In the genomic region with DNA sequence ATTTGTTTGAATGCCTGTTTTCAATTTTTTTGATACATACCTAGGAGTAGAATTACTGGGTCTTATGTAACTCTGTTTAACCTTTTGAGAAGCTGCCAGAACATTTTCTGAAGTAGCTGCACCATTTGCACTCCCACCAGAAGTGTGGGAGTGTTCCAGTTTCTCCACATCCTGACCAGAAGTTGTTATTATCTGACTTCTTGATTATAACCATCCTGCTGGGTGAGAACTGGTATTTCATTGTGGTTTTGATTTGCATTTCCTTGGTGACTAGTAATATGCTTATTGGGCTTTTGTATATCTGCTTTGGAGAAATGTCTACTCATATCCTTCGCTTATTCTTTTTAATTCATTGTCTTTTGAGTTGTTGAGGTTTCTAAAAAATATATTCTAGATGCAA, we compare ENCODE assay signal across 1 cellular context.
TF ChIP-seq lines count a peak whose summit lies in the region.

No MANE protein-coding gene starts in this region.

TF ChIP-seq in K562, 482 proteins besides CTCF, POLR2A, EP300 and RAD21 (continued from another document):
- TF ChIP-seq, protein P1, sequence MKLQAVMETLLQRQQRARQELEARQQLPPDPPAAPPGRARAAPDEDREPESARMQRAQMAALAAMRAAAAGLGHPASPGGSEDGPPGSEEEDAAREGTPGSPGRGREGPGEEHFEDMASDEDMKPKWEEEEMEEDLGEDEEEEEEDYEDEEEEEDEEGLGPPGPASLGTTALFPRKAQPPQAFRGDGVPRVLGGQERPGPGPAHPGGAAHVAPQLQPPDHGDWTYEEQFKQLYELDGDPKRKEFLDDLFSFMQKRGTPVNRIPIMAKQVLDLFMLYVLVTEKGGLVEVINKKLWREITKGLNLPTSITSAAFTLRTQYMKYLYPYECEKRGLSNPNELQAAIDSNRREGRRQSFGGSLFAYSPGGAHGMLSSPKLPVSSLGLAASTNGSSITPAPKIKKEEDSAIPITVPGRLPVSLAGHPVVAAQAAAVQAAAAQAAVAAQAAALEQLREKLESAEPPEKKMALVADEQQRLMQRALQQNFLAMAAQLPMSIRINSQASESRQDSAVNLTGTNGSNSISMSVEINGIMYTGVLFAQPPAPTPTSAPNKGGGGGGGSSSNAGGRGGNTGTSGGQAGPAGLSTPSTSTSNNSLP (IDR thresholded peaks at IDR 0.05; ENCODE audit: borderline replicate concordance, low read depth, low read length) = no peak
- TF ChIP-seq ZNF140 (CRISPR knock-in tag; IDR thresholded peaks at IDR 0.05) (no peak), KHSRP (IDR thresholded peaks at IDR 0.05) (no peak), ZNF12 (CRISPR knock-in tag; IDR thresholded peaks at IDR 0.05) (no peak)
- TF ChIP-seq, protein P2, sequence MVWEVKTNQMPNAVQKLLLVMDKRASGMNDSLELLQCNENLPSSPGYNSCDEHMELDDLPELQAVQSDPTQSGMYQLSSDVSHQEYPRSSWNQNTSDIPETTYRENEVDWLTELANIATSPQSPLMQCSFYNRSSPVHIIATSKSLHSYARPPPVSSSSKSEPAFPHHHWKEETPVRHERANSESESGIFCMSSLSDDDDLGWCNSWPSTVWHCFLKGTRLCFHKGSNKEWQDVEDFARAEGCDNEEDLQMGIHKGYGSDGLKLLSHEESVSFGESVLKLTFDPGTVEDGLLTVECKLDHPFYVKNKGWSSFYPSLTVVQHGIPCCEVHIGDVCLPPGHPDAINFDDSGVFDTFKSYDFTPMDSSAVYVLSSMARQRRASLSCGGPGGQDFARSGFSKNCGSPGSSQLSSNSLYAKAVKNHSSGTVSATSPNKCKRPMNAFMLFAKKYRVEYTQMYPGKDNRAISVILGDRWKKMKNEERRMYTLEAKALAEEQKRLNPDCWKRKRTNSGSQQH (CRISPR knock-in tag; IDR thresholded peaks at IDR 0.05) = no peak
- TF ChIP-seq, protein P3, sequence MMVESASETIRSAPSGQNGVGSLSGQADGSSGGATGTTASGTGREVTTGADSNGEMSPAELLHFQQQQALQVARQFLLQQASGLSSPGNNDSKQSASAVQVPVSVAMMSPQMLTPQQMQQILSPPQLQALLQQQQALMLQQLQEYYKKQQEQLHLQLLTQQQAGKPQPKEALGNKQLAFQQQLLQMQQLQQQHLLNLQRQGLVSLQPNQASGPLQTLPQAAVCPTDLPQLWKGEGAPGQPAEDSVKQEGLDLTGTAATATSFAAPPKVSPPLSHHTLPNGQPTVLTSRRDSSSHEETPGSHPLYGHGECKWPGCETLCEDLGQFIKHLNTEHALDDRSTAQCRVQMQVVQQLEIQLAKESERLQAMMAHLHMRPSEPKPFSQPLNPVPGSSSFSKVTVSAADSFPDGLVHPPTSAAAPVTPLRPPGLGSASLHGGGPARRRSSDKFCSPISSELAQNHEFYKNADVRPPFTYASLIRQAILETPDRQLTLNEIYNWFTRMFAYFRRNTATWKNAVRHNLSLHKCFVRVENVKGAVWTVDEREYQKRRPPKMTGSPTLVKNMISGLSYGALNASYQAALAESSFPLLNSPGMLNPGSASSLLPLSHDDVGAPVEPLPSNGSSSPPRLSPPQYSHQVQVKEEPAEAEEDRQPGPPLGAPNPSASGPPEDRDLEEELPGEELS (CRISPR knock-in tag; IDR thresholded peaks at IDR 0.05; ENCODE audit: borderline replicate concordance) = no peak
